Comparison of ENCODE assay signal across 1 cellular context in genomic region chr5:38796000-38796738, GRCh38.
TF ChIP-seq lines count a peak whose summit lies in the region.

No MANE protein-coding gene starts in this region.

TF ChIP-seq in HepG2, 621 proteins besides CTCF, POLR2A, EP300 and RAD21 (continued from another document):
- TF ChIP-seq, protein P1, sequence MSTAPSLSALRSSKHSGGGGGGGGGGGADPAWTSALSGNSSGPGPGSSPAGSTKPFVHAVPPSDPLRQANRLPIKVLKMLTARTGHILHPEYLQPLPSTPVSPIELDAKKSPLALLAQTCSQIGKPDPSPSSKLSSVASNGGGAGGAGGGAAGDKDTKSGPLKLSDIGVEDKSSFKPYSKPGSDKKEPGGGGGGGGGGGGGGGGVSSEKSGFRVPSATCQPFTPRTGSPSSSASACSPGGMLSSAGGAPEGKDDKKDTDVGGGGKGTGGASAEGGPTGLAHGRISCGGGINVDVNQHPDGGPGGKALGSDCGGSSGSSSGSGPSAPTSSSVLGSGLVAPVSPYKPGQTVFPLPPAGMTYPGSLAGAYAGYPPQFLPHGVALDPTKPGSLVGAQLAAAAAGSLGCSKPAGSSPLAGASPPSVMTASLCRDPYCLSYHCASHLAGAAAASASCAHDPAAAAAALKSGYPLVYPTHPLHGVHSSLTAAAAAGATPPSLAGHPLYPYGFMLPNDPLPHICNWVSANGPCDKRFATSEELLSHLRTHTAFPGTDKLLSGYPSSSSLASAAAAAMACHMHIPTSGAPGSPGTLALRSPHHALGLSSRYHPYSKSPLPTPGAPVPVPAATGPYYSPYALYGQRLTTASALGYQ (CRISPR knock-in tag; IDR thresholded peaks at IDR 0.05) = no peak
- no peak for TF ChIP-seq PAX8 (CRISPR knock-in tag; IDR thresholded peaks at IDR 0.05; ENCODE audit: borderline replicate concordance)
